ENCODE assay signal across 1 cellular context in genomic region chr10:23694921-23695824, GRCh38.
TF ChIP-seq lines count a peak whose summit lies in the region.

No MANE protein-coding gene starts in this region.

TF ChIP-seq in H1, 55 proteins besides CTCF, POLR2A, EP300 and RAD21:
- no peak for TF ChIP-seq E2F6 (IDR thresholded peaks at IDR 0.05)
- TF ChIP-seq CREB1 (IDR thresholded peaks at IDR 0.05) = no peak
- no peak for TF ChIP-seq USF2 (IDR thresholded peaks at IDR 0.05; ENCODE audit: low read length)
- TF ChIP-seq CHD2 (IDR thresholded peaks at IDR 0.05; ENCODE audit: low read length) = no peak
- no peak for TF ChIP-seq ATF2 (IDR thresholded peaks at IDR 0.05; ENCODE audit: low read length)
- no peak for TF ChIP-seq NANOG (IDR thresholded peaks at IDR 0.05; ENCODE audit: insufficient read depth, low read depth, low read length, poor library complexity, severe bottlenecking)
- TF ChIP-seq RNF2 (IDR thresholded peaks at IDR 0.05; ENCODE audit: borderline replicate concordance, low read depth, low read length, missing control alignments, poor library complexity, severe bottlenecking) = no peak
- peak; percentile 44 for TF ChIP-seq KDM4A (IDR thresholded peaks at IDR 0.05; ENCODE audit: low read depth, low read length, severe bottlenecking)
- peak; percentile 80 for TF ChIP-seq EZH2 (IDR thresholded peaks at IDR 0.05; ENCODE audit: low read depth, low read length, severe bottlenecking)
- no peak for TF ChIP-seq YY1 (IDR thresholded peaks at IDR 0.05; ENCODE audit: low read depth, low read length)
- TF ChIP-seq CEBPB (IDR thresholded peaks at IDR 0.05; ENCODE audit: low read depth, low read length) = no peak
- TF ChIP-seq HDAC6 (IDR thresholded peaks at IDR 0.05; ENCODE audit: low read depth, low read length) = no peak
- TF ChIP-seq SUZ12 (IDR thresholded peaks at IDR 0.05; ENCODE audit: low read length) = peak; percentile 75
- TF ChIP-seq GABPA (IDR thresholded peaks at IDR 0.05; ENCODE audit: borderline replicate concordance, insufficient read depth, low read length) = peak; percentile 39; the same call in 1 of the 2 replicates
- no peak for TF ChIP-seq BCL11A (IDR thresholded peaks at IDR 0.05; ENCODE audit: low read depth in 2 of 2, low read length in 2 of 2)
- TF ChIP-seq TBP (IDR thresholded peaks at IDR 0.05; ENCODE audit: low read depth, low read length) = no peak
- TF ChIP-seq POLR2AphosphoS5 (IDR thresholded peaks at IDR 0.05; ENCODE audit: low read depth, low read length) = no peak
- TF ChIP-seq SP1 (IDR thresholded peaks at IDR 0.05; ENCODE audit: low read depth, low read length) = no peak
- no peak for TF ChIP-seq MAFK (IDR thresholded peaks at IDR 0.05; ENCODE audit: low read depth, low read length)
- TF ChIP-seq CHD1 (IDR thresholded peaks at IDR 0.05; ENCODE audit: low read depth, low read length) = no peak
- TF ChIP-seq TAF1 (IDR thresholded peaks at IDR 0.05; ENCODE audit: low read depth, low read length) = no peak
